ENCODE assay signal across 18 cellular contexts in the genomic region with DNA sequence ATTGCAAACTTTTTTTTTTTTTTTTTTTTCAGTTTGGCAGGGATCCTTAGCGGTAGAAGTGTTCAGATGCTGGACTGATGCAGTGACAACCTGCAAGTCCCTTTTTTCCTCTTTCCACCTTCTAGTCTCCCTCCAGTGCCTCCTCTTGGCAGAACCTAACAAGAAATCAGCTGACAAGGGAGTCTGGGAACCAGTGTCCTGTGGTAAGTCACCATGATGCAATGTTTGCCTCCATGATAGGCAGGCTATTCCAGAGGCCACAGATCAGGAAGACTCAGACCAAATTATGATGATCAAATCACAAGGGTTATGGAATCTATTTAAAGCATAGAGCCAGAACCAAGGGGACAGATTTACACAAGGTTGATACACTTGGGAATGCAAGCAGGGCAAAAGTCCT. TPM values are rescaled to one million over a fixed set of nuclear protein-coding genes. Genes with fewer than 3 reads are reported as not detected.
A peak's percentile ranks its signal among the peaks of the same experiment; 100 is the strongest.
DNase-seq lines count a peak whose midpoint lies in the region; ATAC-seq, FAIRE-seq and TF ChIP-seq lines count a peak whose summit lies in the region.
"Had no signal": no experiment of that assay in that cellular context is flagged by ENCODE, and none has a peak within 500 bp of the region (broad histone marks: within the 10 kb centered on the region; RNA-seq: fewer than 3 reads in every experiment).

No MANE protein-coding gene starts in this region.

- H3K4me2 ChIP-seq in H1 (ENCODE audit: insufficient read depth in 1 of 2, low read depth in 2 of 2, low read length in 2 of 2), result no peak overlapping the region

- no peak overlapping the region for H2BK15ac ChIP-seq in H1 (ENCODE audit: low read length)

- no peak overlapping the region for H4K5ac ChIP-seq in H1 (ENCODE audit: insufficient read length, low read depth, low read length)

- H3K27ac Mint-ChIP-seq in activated CD8-positive, alpha-beta memory T cell treated with anti-CD3 and anti-CD28 coated beads, Interleukin-2, amount 10 ng/mL, durations not matched to agents 7 days and 5 days, result no peak overlapping the region
- H3K27ac Mint-ChIP-seq: CD4-positive, CD25-positive, alpha-beta regulatory T cell had no signal

- no peak for FAIRE-seq in H1 (lab: Jason Lieb, UNC)
- FAIRE-seq: GM19239, HTR-8/SVneo had no signal

- no peak overlapping the region for H3K56ac ChIP-seq in H1 (replicated peaks; ENCODE audit: insufficient read length, low read depth, low read length)

- H2BK12ac ChIP-seq in H1 (ENCODE audit: low read depth, low read length), result no peak overlapping the region

- intact Hi-C loops in left ventricle myocardium inferior (cut with micrococcal nuclease), result no loop called here
- intact Hi-C loops in Right ventricle myocardium inferior (cut with DNase I), result no loop called here

- DNase-seq in left ventricle myocardium inferior (no peak), Right ventricle myocardium inferior (ENCODE audit: missing footprints) (no peak), H1 (ENCODE audit: low read depth in 1 of 2, low spot score in 2 of 2) (no peak), kidney tubule cell (ENCODE audit: low spot score) (peak; percentile 23), renal cortical epithelial cell (ENCODE audit: low read depth) (peak; percentile 59), putamen (ENCODE audit: low spot score) (no peak), globus pallidus (ENCODE audit: low spot score) (no peak)
- no peak for DNase-seq in activated CD8-positive, alpha-beta memory T cell treated with anti-CD3 and anti-CD28 coated beads, Interleukin-2, amount 10 ng/mL, durations not matched to agents 7 days and 5 days
- DNase-seq: ACHN; Calu3; CD4-positive, CD25-positive, alpha-beta regulatory T cell; DMS 273 treated with DMSO at 0.1 percent for 48 hours; GF-D8; GOT3 had no signal

- H3K9me3 Mint-ChIP-seq in activated CD8-positive, alpha-beta memory T cell treated with anti-CD3 and anti-CD28 coated beads, Interleukin-2, amount 10 ng/mL, durations not matched to agents 7 days and 5 days (ENCODE audit: low read depth), result no peaks in the 10 kb centered on the region

- H3K4me1 ChIP-seq in left ventricle myocardium inferior, result peaks cover 62% of the 10 kb centered on the region
- peaks cover 0 to 2% (median 0%) of the 10 kb centered on the region in 4 experiments; a peak in 1 of 7 replicates for H3K4me1 ChIP-seq in H1 (replicated peaks in 1 of 4; ENCODE audit: control insufficient read depth in 3 of 4, insufficient read depth in 4 of 4, low read length in 3 of 4)
- H3K4me1 ChIP-seq: HAP-1 had no signal

- CTCF ChIA-PET in H1 (lab: Charles Lee; ENCODE audit: partially characterized antibody), result interaction anchor here (1.1 to 1.8 kb wide), 3 partner anchors 16 to 44 kb away, joined by 3 to 6 read pairs (median 4); no protein-coding TSS in a partner anchor
- CTCF ChIA-PET in activated CD8-positive, alpha-beta memory T cell treated with anti-CD3 and anti-CD28 coated beads, Interleukin-2, amount 10 ng/mL, durations not matched to agents 7 days and 5 days (lab: Charles Lee), result interaction anchor here (0.9 to 1.2 kb wide), 2 partner anchors 11 to 29 kb away, joined by 3 read pairs; no protein-coding TSS in a partner anchor

- no peak for ATAC-seq in Right ventricle myocardium inferior
- no peak for ATAC-seq in activated CD8-positive, alpha-beta memory T cell treated with anti-CD3 and anti-CD28 coated beads, Interleukin-2, amount 10 ng/mL, durations not matched to agents 7 days and 5 days

- H4K91ac ChIP-seq in H1 (replicated peaks; ENCODE audit: insufficient read length, low read length), result no peak overlapping the region

- H3K27me3 ChIP-seq in left ventricle myocardium inferior (ENCODE audit: low read depth) (peaks cover 11% of the 10 kb centered on the region), H1 (replicated peaks in 1 of 4; ENCODE audit: control insufficient read depth in 3 of 4, extremely low read depth in 1 of 4, insufficient read depth in 3 of 4, low read length in 3 of 4) (peaks cover 11 to 41% (median 32%) of the 10 kb centered on the region in 4 experiments)

- no peak overlapping the region for H3K9ac ChIP-seq in H1 (replicated peaks in 1 of 4; ENCODE audit: extremely low read depth in 1 of 4, low read depth in 3 of 4, low read length in 3 of 4)
- H3K9ac ChIP-seq: BLaER1 treated with 17β-estradiol and CSF1 and Interleukin-3, amounts not matched to agents 10 nM and 100 nM had no signal

- TF ChIP-seq EP300 in H1 (IDR thresholded peaks at IDR 0.05; ENCODE audit: borderline replicate concordance in 1 of 2, low read depth in 2 of 2, low read length in 2 of 2), result no peak

- no peaks in the 10 kb centered on the region for H3K79me2 ChIP-seq in H1 (ENCODE audit: control insufficient read depth in 1 of 2, insufficient read depth in 2 of 2, low read length in 2 of 2)

- TF ChIP-seq RAD21 in H1 (IDR thresholded peaks at IDR 0.05 in 1 of 2, conservative IDR thresholded peaks at IDR 0.05 in 1 of 2; ENCODE audit: low read depth in 2 of 2, low read length in 2 of 2), result no peak

- no peak overlapping the region for H3K23ac ChIP-seq in H1 (ENCODE audit: insufficient read length)

- WGBS in H1 (ENCODE audit: extremely low coverage in 1 of 2, insufficient coverage in 1 of 2, insufficient read length in 1 of 2, insufficient replicate concordance in 2 of 2, low coverage in 1 of 2, low lambda C conversion rate in 2 of 2, missing lambda C conversion rate in 1 of 2), 2 experiments, result 100% methylated on average over 1 of the region's 1 CpG; no CpG with 5 or more reads in 1 of the 2 experiments

- H3K9me3 ChIP-seq in left ventricle myocardium inferior (replicated peaks), result no peaks in the 10 kb centered on the region
- H3K9me3 ChIP-seq in H1 (ENCODE audit: insufficient read depth in 2 of 2, low read depth in 1 of 2, low read length in 1 of 2), result no peaks in the 10 kb centered on the region
- H3K9me3 ChIP-seq: HAP-1 had no signal

- H3K4me3 ChIP-seq in left ventricle myocardium inferior (no peak overlapping the region), H1 (ENCODE audit: extremely low read depth in 1 of 4, insufficient read depth in 2 of 4, low read depth in 3 of 4, low read length in 4 of 4) (no peak overlapping the region)
- H3K4me3 ChIP-seq: BLaER1 treated with 17β-estradiol and CSF1 and Interleukin-3, amounts not matched to agents 10 nM and 100 nM; HAP-1 had no signal

- H3K18ac ChIP-seq in H1 (ENCODE audit: extremely low read depth, low read length), result no peak overlapping the region

- no peak overlapping the region for H3K14ac ChIP-seq in H1 (ENCODE audit: insufficient read length)

- H3K27ac ChIP-seq in left ventricle myocardium inferior (replicated peaks), result peak overlapping the region; percentile 34
- H3K27ac ChIP-seq in H1 (ENCODE audit: low read depth, low read length), result no peak overlapping the region
- H3K27ac ChIP-seq: BLaER1 treated with 17β-estradiol and CSF1 and Interleukin-3, amounts not matched to agents 10 nM and 100 nM had no signal

- TF ChIP-seq CTCF in left ventricle myocardium inferior (IDR thresholded peaks at IDR 0.05; ENCODE audit: borderline replicate concordance) (no peak), H1 (IDR thresholded peaks at IDR 0.05; ENCODE audit: control extremely low read depth in 1 of 3, insufficient read depth in 1 of 3, low read depth in 1 of 3, low read length in 3 of 3) (no peak)

- H3K36me3 ChIP-seq in left ventricle myocardium inferior, result no peaks in the 10 kb centered on the region
- no peaks in the 10 kb centered on the region for H3K36me3 ChIP-seq in H1 (ENCODE audit: control insufficient read depth in 2 of 4, insufficient read depth in 4 of 4, low read length in 3 of 4)
- H3K36me3 ChIP-seq: BLaER1 treated with 17β-estradiol and CSF1 and Interleukin-3, amounts not matched to agents 10 nM and 100 nM; HAP-1 had no signal

- peaks cover 18% of the 10 kb centered on the region for H3K4me1 Mint-ChIP-seq in activated CD8-positive, alpha-beta memory T cell treated with anti-CD3 and anti-CD28 coated beads, Interleukin-2, amount 10 ng/mL, durations not matched to agents 7 days and 5 days

- H4K8ac ChIP-seq in H1 (ENCODE audit: extremely low read depth, insufficient read depth, low read length), result no peak overlapping the region

- peaks cover 10% of the 10 kb centered on the region; the same call in 1 of the 2 replicates for H3K23me2 ChIP-seq in H1 (ENCODE audit: low read depth, low read length)

- H3K4ac ChIP-seq in H1 (replicated peaks; ENCODE audit: insufficient read length, low read depth, low read length), result no peak overlapping the region

- 0 out of 2 replicates have a peak overlapping the region, but pooled peaks have one; percentile 42 for H2AFZ ChIP-seq in H1 (ENCODE audit: low read length)

- POLR2A ChIA-PET in H1 (lab: Charles Lee; ENCODE audit: partially characterized antibody), result no interaction called here

- no peak overlapping the region for H3K4me3 Mint-ChIP-seq in activated CD8-positive, alpha-beta memory T cell treated with anti-CD3 and anti-CD28 coated beads, Interleukin-2, amount 10 ng/mL, durations not matched to agents 7 days and 5 days
- H3K4me3 Mint-ChIP-seq: CD4-positive, CD25-positive, alpha-beta regulatory T cell had no signal

- no peak overlapping the region for H2AK5ac ChIP-seq in H1 (ENCODE audit: low read depth, low read length)

- no peaks in the 10 kb centered on the region for H4K20me1 ChIP-seq in H1 (replicated peaks in 1 of 2; ENCODE audit: control insufficient read depth in 1 of 2, insufficient read depth in 2 of 2, low read length in 2 of 2)

- H3K36me3 Mint-ChIP-seq in activated CD8-positive, alpha-beta memory T cell treated with anti-CD3 and anti-CD28 coated beads, Interleukin-2, amount 10 ng/mL, durations not matched to agents 7 days and 5 days, result no peaks in the 10 kb centered on the region
- H3K36me3 Mint-ChIP-seq: CD4-positive, CD25-positive, alpha-beta regulatory T cell had no signal

- no peak overlapping the region for H2BK20ac ChIP-seq in H1 (ENCODE audit: low read length)

- TF ChIP-seq POLR2A in H1 (IDR thresholded peaks at IDR 0.05; ENCODE audit: control extremely low read depth in 1 of 2, low read depth in 2 of 2, low read length in 2 of 2), result no peak

- H3K27me3 Mint-ChIP-seq in activated CD8-positive, alpha-beta memory T cell treated with anti-CD3 and anti-CD28 coated beads, Interleukin-2, amount 10 ng/mL, durations not matched to agents 7 days and 5 days, result peaks cover 65% of the 10 kb centered on the region

- H3K79me1 ChIP-seq in H1 (ENCODE audit: low read depth, low read length), result no peaks in the 10 kb centered on the region

- no peak overlapping the region for H2BK120ac ChIP-seq in H1 (replicated peaks; ENCODE audit: low read depth, low read length)

- no peak overlapping the region for H2BK5ac ChIP-seq in H1 (ENCODE audit: low read depth, low read length)

RNA-seq across cellular contexts. Expression of a gene that starts 3.0 kb away (rescaled TPM):
- 69.6 TPM for total RNA-seq in left ventricle myocardium inferior
- total RNA-seq in Right ventricle myocardium inferior, result 84.8 TPM
- 0.39 and 0.46 TPM in 2 replicates for total RNA-seq in H1 (2021; fragmentation: NEBNext Ultra II Directional; extraction: Animal tissue kit (Norgen Biotek cat#: 25700))
- 0.50 and 0.54 TPM in 2 replicates for polyA plus RNA-seq in H1 (2011; rRNA removed)
- 0.47 TPM for polyA plus RNA-seq in H1 (2011; cell fraction: cytosol; rRNA removed)
- polyA plus RNA-seq in H1 (2011; cell fraction: nucleus; rRNA removed), result 0.46 TPM
- polyA plus RNA-seq in H1 (2012, experiment 1 of 2), result 0.24 to 0.45 TPM (median 0.36 TPM) in 4 replicates
- 0.35 TPM for polyA plus RNA-seq in H1 (2012, experiment 2 of 2)
- polyA plus RNA-seq in H1 (2013, experiment 1 of 2), result 0.30 TPM
- 0.26 TPM for polyA plus RNA-seq in H1 (2013, experiment 2 of 2)
- polyA minus RNA-seq in H1 (2011; rRNA and poly(A)+ RNA removed), result 0.44 and 0.61 TPM in 2 replicates
- not detected for polyA minus RNA-seq in H1 (2011; cell fraction: cytosol; rRNA and poly(A)+ RNA removed)
- 0.50 TPM for polyA minus RNA-seq in H1 (2011; cell fraction: nucleus; rRNA and poly(A)+ RNA removed)
- 0.35 TPM in 2 replicates for total RNA-seq in renal cortical epithelial cell
- under 1 TPM; 0.02 to 0.06 TPM for total RNA-seq in activated CD8-positive, alpha-beta memory T cell treated with anti-CD3 and anti-CD28 coated beads, Interleukin-2, amount 10 ng/mL, durations not matched to agents 7 days and 5 days

Comparison
In these comparisons a context has a peak if more than half of its experiments do, and no peak if none do; other contexts are left out.
1. DNase-seq: peak in kidney tubule cell (single experiment) and renal cortical epithelial cell (single experiment); none in left ventricle myocardium inferior (single experiment), Right ventricle myocardium inferior (single experiment), H1 (0 of 2), activated CD8-positive, alpha-beta memory T cell treated with anti-CD3 and anti-CD28 coated beads, Interleukin-2, amount 10 ng/mL, durations not matched to agents 7 days and 5 days (single experiment), putamen (single experiment) and globus pallidus (single experiment).
2. RNA of a gene that starts 3.0 kb away (total RNA-seq): 84.8 TPM in Right ventricle myocardium inferior (single experiment) and 69.6 TPM in left ventricle myocardium inferior (single experiment); 0.39 to 0.46 TPM in H1, 0.35 TPM in renal cortical epithelial cell and 0.02 to 0.06 TPM in activated CD8-positive, alpha-beta memory T cell treated with anti-CD3 and anti-CD28 coated beads, Interleukin-2, amount 10 ng/mL, durations not matched to agents 7 days and 5 days; every median in the first group is over 10 times any median in the second.